9 cellular contexts compared by ENCODE assay signal in genomic region chr17:48604770-48605329, GRCh38. TPM values are rescaled to one million over a fixed set of nuclear protein-coding genes. Genes with fewer than 3 reads are reported as not detected.
DNase-seq lines count a peak whose midpoint lies in the region; ATAC-seq and TF ChIP-seq lines count a peak whose summit lies in the region.
"Had no signal": no experiment of that assay in that cellular context is flagged by ENCODE, and none has a peak within 500 bp of the region (broad histone marks: within the 10 kb centered on the region; RNA-seq: fewer than 3 reads in every experiment).

Gene HOXB6 (minus strand): TSS chr17:48604986. CDS start chr17:48598150, 6,836 bp downstream.

- H3K27me3 Mint-ChIP-seq in immature natural killer cell (ENCODE audit: low read depth in 3 of 3) = peaks cover 30 to 39% (median 39%) of the 10 kb centered on the region in 3 donors

- in situ Hi-C loops in GM23248 (cut with MboI) = no loop called here

- 15 to 18% methylated on average over 16 of the region's 16 CpGs for WGBS in GM23248 (ENCODE audit: low coverage in 1 of 2, low lambda C conversion rate in 2 of 2, missing lambda C conversion rate in 2 of 2), 2 experiments

- peaks cover 5 to 8% of the 10 kb centered on the region in 2 donors for H3K4me1 Mint-ChIP-seq in immature natural killer cell
- H3K4me1 Mint-ChIP-seq: neural progenitor cell had no signal

- H3K4me3 Mint-ChIP-seq in immature natural killer cell = peak within 1 kb of the TSS in 2 of 5 donors; percentile 15 to 26
- H3K4me3 Mint-ChIP-seq: neural progenitor cell had no signal

- H3K4me3 ChIP-seq in GM23248 = peak within 1 kb of the TSS; percentile 77
- peak within 1 kb of the TSS; percentile 58 for H3K4me3 ChIP-seq in fibroblast of the aortic adventitia (ENCODE audit: low read depth, low read length)
- H3K4me3 ChIP-seq in skeletal muscle satellite cell (ENCODE audit: low read length) = peak within 1 kb of the TSS; percentile 91
- H3K4me3 ChIP-seq: neural progenitor cell had no signal

- H3K27me3 ChIP-seq in GM23248 (replicated peaks; ENCODE audit: insufficient read depth) (0 out of 2 replicates have a peak, but pooled peaks cover 2% of the 10 kb centered on the region), skeletal muscle satellite cell (ENCODE audit: control insufficient read depth, insufficient read depth, low read length) (no peaks in the 10 kb centered on the region)

- no peak within 1 kb of the TSS for H3K27ac Mint-ChIP-seq in immature natural killer cell
- H3K27ac Mint-ChIP-seq: neural progenitor cell had no signal

- no peaks in the 10 kb centered on the region for H4K20me1 ChIP-seq in GM23248 (ENCODE audit: insufficient read depth)

- H3K36me3 Mint-ChIP-seq in immature natural killer cell = no peaks in the 10 kb centered on the region
- H3K36me3 Mint-ChIP-seq: neural progenitor cell had no signal

- 0 out of 2 replicates have a peak, but pooled peaks cover 8% of the 10 kb centered on the region for H3F3A ChIP-seq in GM23248 (ENCODE audit: insufficient read depth)

- DNase-seq in GM23248 (peak; percentile 74), RPMI7951 (ENCODE audit: low read depth) (peak; percentile 71), fibroblast of the aortic adventitia (ENCODE audit: low read depth) (no peak), immature natural killer cell (no peak), OCI-M2 (lab: John Stamatoyannopoulos, UW; ENCODE audit: unreplicated experiment) (no peak)
- no peak for DNase-seq in stimulated activated CD4-positive, alpha-beta T cell treated with anti-CD3 and anti-CD28 coated beads, Interleukin-4, amount 100 ng/mL, for 1 hour

- H3K9me2 ChIP-seq in GM23248 (ENCODE audit: insufficient read depth) = no peaks in the 10 kb centered on the region

- no peak for TF ChIP-seq CTCF in fibroblast of the aortic adventitia (IDR thresholded peaks at IDR 0.05; ENCODE audit: insufficient read depth, low read length)

- H3K4me1 ChIP-seq in GM23248 (ENCODE audit: insufficient read depth) (0 out of 2 replicates have a peak, but pooled peaks cover 3% of the 10 kb centered on the region), skeletal muscle satellite cell (ENCODE audit: control insufficient read depth, insufficient read depth, low read length) (peaks cover 19% of the 10 kb centered on the region)
- H3K4me1 ChIP-seq: neural progenitor cell had no signal

- H3K36me3 ChIP-seq in GM23248 (ENCODE audit: low read depth) (no peaks in the 10 kb centered on the region), skeletal muscle satellite cell (ENCODE audit: insufficient read depth, low read length) (no peaks in the 10 kb centered on the region)
- H3K36me3 ChIP-seq: neural progenitor cell had no signal

- no peaks in the 10 kb centered on the region for H3K9me3 ChIP-seq in GM23248 (ENCODE audit: low read depth)
- no peaks in the 10 kb centered on the region for H3K9me3 ChIP-seq in skeletal muscle satellite cell (replicated peaks; ENCODE audit: low read length)

- H2AFZ ChIP-seq in GM23248 = peak within 1 kb of the TSS; percentile 87
- H2AFZ ChIP-seq: neural progenitor cell had no signal

- no peaks in the 10 kb centered on the region for H3K9me3 Mint-ChIP-seq in immature natural killer cell

- H3K27ac ChIP-seq in GM23248 = peak within 1 kb of the TSS; percentile 53
- H3K27ac ChIP-seq: neural progenitor cell had no signal

- H3K9ac ChIP-seq in GM23248 (peak within 1 kb of the TSS; percentile 70), skeletal muscle satellite cell (ENCODE audit: low read depth, low read length) (peak within 1 kb of the TSS; percentile 88)
- H3K9ac ChIP-seq: neural progenitor cell had no signal

- ATAC-seq in HG03045 (IDR thresholded peaks at IDR 0.05; ENCODE audit: unreplicated experiment) = no peak

- peaks cover 36% of the 10 kb centered on the region for H3K79me2 ChIP-seq in GM23248 (ENCODE audit: insufficient read depth)

- H3K4me2 ChIP-seq in GM23248 (ENCODE audit: unreplicated experiment) = peak within 1 kb of the TSS; percentile 93
- peak within 1 kb of the TSS; percentile 81 for H3K4me2 ChIP-seq in skeletal muscle satellite cell (ENCODE audit: low read length)
- H3K4me2 ChIP-seq: neural progenitor cell had no signal

RNA-seq across cellular contexts. Expression of gene HOXB6, which starts in this region (rescaled TPM):
- total RNA-seq in GM23248 (2014; rRNA removed; shearing (Covaris generic)) = 3.8 and 7.5 TPM in 2 replicates
- polyA plus RNA-seq in GM23248 (2016; fragmentation: Nextera tagmentation; extraction: Ambion mirVana) (6.2 and 6.6 TPM in 2 replicates), immature natural killer cell (not detected)
- 4.8 and 7.3 TPM in 2 replicates for total RNA-seq in RPMI7951 (2014; rRNA removed; shearing (Covaris generic))
- total RNA-seq in fibroblast of the aortic adventitia (ENCODE audit: low replicate concordance) = 0.63 and 13.1 TPM in 2 replicates
- 5.5 and 6.6 TPM in 2 replicates for total RNA-seq in skeletal muscle satellite cell (2012; rRNA removed)

Comparison
In these comparisons a context has a peak if more than half of its experiments do, and no peak if none do; other contexts are left out.
1. DNase-seq: peak in GM23248 (single experiment) and RPMI7951 (single experiment); none in fibroblast of the aortic adventitia (single experiment), immature natural killer cell (0 of 3), stimulated activated CD4-positive, alpha-beta T cell treated with anti-CD3 and anti-CD28 coated beads, Interleukin-4, amount 100 ng/mL, for 1 hour (single experiment) and OCI-M2 (single experiment).
2. Peak in every context shown above with its lines, with median percentiles within 50 percentile points of each other: H3K4me3 ChIP-seq.